ENCODE assay signal across 19 cellular contexts in genomic region chr1:30787266-30787665, GRCh38. TPM values are rescaled to one million over a fixed set of nuclear protein-coding genes. Genes with fewer than 3 reads are reported as not detected.
DNase-seq lines count a peak whose midpoint lies in the region; ATAC-seq and TF ChIP-seq lines count a peak whose summit lies in the region.
"Had no signal": no experiment of that assay in that cellular context is flagged by ENCODE, and none has a peak within 500 bp of the region (broad histone marks: within the 10 kb centered on the region; RNA-seq: fewer than 3 reads in every experiment).

No MANE protein-coding gene starts in this region.

- TF ChIP-seq CTCF in left ventricle myocardium inferior (IDR thresholded peaks at IDR 0.05; ENCODE audit: borderline replicate concordance) (no peak), right atrium auricular region (IDR thresholded peaks at IDR 0.05) (no peak), lower lobe of right lung (IDR thresholded peaks at IDR 0.05) (no peak)

- H3K4me3 Mint-ChIP-seq in stimulated activated memory B cell treated with anti-CD40 and anti-IgM and Interleukin-4, amounts not matched to agents 10 μg/mL and 1 μg/mL and 100 μg/mL, for 72 hours = no peak overlapping the region
- H3K4me3 Mint-ChIP-seq: CD4-positive, alpha-beta memory T cell; HFFc6 had no signal

- peaks cover 53% of the 10 kb centered on the region for H3K27me3 Mint-ChIP-seq in stimulated activated memory B cell treated with anti-CD40 and anti-IgM and Interleukin-4, amounts not matched to agents 10 μg/mL and 1 μg/mL and 100 μg/mL, for 72 hours

- no peak overlapping the region for H3K4me3 ChIP-seq in left ventricle myocardium inferior
- no peak overlapping the region for H3K4me3 ChIP-seq in right atrium auricular region
- peak overlapping the region; percentile 2; the same call in 1 of the 2 replicates for H3K4me3 ChIP-seq in SJCRH30
- no peak overlapping the region for H3K4me3 ChIP-seq in lower lobe of right lung
- H3K4me3 ChIP-seq: GM12878 had no signal

- peak overlapping the region; percentile 8 for H3K27ac Mint-ChIP-seq in stimulated activated memory B cell treated with anti-CD40 and anti-IgM and Interleukin-4, amounts not matched to agents 10 μg/mL and 1 μg/mL and 100 μg/mL, for 72 hours
- H3K27ac Mint-ChIP-seq: CD4-positive, alpha-beta memory T cell; HFFc6 had no signal

- H3K4me1 ChIP-seq in left ventricle myocardium inferior (peaks cover 28% of the 10 kb centered on the region), right atrium auricular region (peaks cover 0 to 11% of the 10 kb centered on the region in 2 donors), SJCRH30 (peaks cover 63% of the 10 kb centered on the region), lower lobe of right lung (peaks cover 23% of the 10 kb centered on the region)

- H3K9me3 ChIP-seq in left ventricle myocardium inferior (replicated peaks) (no peaks in the 10 kb centered on the region), right atrium auricular region (no peaks in the 10 kb centered on the region), SJCRH30 (replicated peaks) (no peaks in the 10 kb centered on the region), lower lobe of right lung (no peaks in the 10 kb centered on the region)

- H3K36me3 Mint-ChIP-seq in stimulated activated memory B cell treated with anti-CD40 and anti-IgM and Interleukin-4, amounts not matched to agents 10 μg/mL and 1 μg/mL and 100 μg/mL, for 72 hours = no peaks in the 10 kb centered on the region
- H3K36me3 Mint-ChIP-seq: CD4-positive, alpha-beta memory T cell had no signal

- H3K4me1 Mint-ChIP-seq in stimulated activated memory B cell treated with anti-CD40 and anti-IgM and Interleukin-4, amounts not matched to agents 10 μg/mL and 1 μg/mL and 100 μg/mL, for 72 hours = peaks cover 29% of the 10 kb centered on the region

- DNase-seq in left ventricle myocardium inferior = no peak
- no peak for DNase-seq in right atrium auricular region (ENCODE audit: low spot score)
- DNase-seq in SJCRH30 = peak; percentile 61 to 79
- DNase-seq in lower lobe of right lung = peak; percentile 12
- DNase-seq in ecto neural progenitor cell (ENCODE audit: low spot score) = no peak
- DNase-seq in NCI-H345 treated with DMSO at 0.1 percent for 48 hours (lab: John Stamatoyannopoulos, UW; ENCODE audit: unreplicated experiment) = no peak
- DNase-seq: CD4-positive, alpha-beta memory T cell; DMS53; EL; HFFc6; NCI-H1092 treated with DMSO at 0.1 percent for 48 hours; NCI-H146; NCI-H2081; NCI-H2171 treated with DMSO at 0.1 percent for 48 hours; NK-92 treated with Interleukin-12 subunit alpha and Interleukin-12 subunit beta, amount 100 ng/mL, for 24 hours had no signal

- H3K9me3 Mint-ChIP-seq in stimulated activated memory B cell treated with anti-CD40 and anti-IgM and Interleukin-4, amounts not matched to agents 10 μg/mL and 1 μg/mL and 100 μg/mL, for 72 hours = peaks cover 5% of the 10 kb centered on the region
- H3K9me3 Mint-ChIP-seq: CD4-positive, alpha-beta memory T cell; HFFc6 had no signal

- intact Hi-C loops in left ventricle myocardium inferior (cut with micrococcal nuclease) = no loop called here
- intact Hi-C loops in lower lobe of right lung (cut with DNase I) = no loop called here

- H3K27ac ChIP-seq in left ventricle myocardium inferior (replicated peaks) (peak overlapping the region; percentile 62), right atrium auricular region (no peak overlapping the region), SJCRH30 (peak overlapping the region; percentile 74), lower lobe of right lung (no peak overlapping the region)

- H3K36me3 ChIP-seq in left ventricle myocardium inferior (no peaks in the 10 kb centered on the region), right atrium auricular region (no peaks in the 10 kb centered on the region), SJCRH30 (no peaks in the 10 kb centered on the region), lower lobe of right lung (no peaks in the 10 kb centered on the region)

- ATAC-seq in lower lobe of right lung (no peak), HG02610 (IDR thresholded peaks at IDR 0.05; ENCODE audit: unreplicated experiment) (no peak)
- ATAC-seq in stimulated activated memory B cell treated with anti-CD40 and anti-IgM and Interleukin-4, amounts not matched to agents 10 μg/mL and 1 μg/mL and 100 μg/mL, for 72 hours = no peak
- ATAC-seq: GM12878 had no signal

- H3K27me3 ChIP-seq in left ventricle myocardium inferior (ENCODE audit: low read depth) (peaks cover 31% of the 10 kb centered on the region), right atrium auricular region (no peaks in the 10 kb centered on the region), SJCRH30 (no peaks in the 10 kb centered on the region), lower lobe of right lung (ENCODE audit: low read depth) (no peaks in the 10 kb centered on the region)

RNA-seq across cellular contexts. Expression of gene LAPTM5, which starts 29.7 kb away (rescaled TPM):
- total RNA-seq in left ventricle myocardium inferior (18.8 TPM), right atrium auricular region (10 to 100 TPM; 17.4 to 62.8 TPM), lower lobe of right lung (544 TPM)
- total RNA-seq in SJCRH30 (2014; rRNA removed; shearing (Covaris generic)) = 31.5 and 34.9 TPM in 2 replicates
- total RNA-seq: NCI-H460 had no signal

Comparison
In these comparisons a context has a peak if more than half of its experiments do, and no peak if none do; other contexts are left out.
1. H3K27ac ChIP-seq: peak in left ventricle myocardium inferior (single experiment) and SJCRH30 (single experiment); none in right atrium auricular region (0 of 2) and lower lobe of right lung (single experiment).
2. DNase-seq: peak in SJCRH30 (2 of 2) and lower lobe of right lung (single experiment); none in left ventricle myocardium inferior (single experiment), right atrium auricular region (single experiment), ecto neural progenitor cell (single experiment) and NCI-H345 treated with DMSO at 0.1 percent for 48 hours (single experiment).